ENCODE assay signal across 18 cellular contexts in the genomic region with DNA sequence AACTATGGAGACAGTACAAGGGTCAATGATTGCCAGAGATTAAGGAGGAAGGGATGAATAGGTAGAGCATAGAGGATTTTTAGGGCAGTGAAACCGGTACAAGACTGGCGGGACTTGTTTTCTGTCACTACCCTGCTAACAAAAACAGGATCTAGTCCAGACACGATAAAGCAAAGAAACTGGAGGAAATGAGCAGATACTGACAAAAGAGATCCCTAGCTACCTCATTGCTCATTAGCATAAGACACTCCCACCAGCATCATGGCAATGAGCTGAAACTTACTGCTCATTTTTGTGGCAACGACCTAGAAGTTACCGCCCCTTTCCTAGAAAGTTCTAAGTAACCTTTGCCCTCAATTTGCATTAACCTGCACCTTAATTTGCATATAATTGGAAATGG.
"Had no signal": no experiment of that assay in that cellular context is flagged by ENCODE, and none has a peak within 500 bp of the region (broad histone marks: within the 10 kb centered on the region; RNA-seq: fewer than 3 reads in every experiment).

No MANE protein-coding gene starts in this region.

- DNase-seq: Kasumi-1, NCI-H1092 treated with DMSO at 0.1 percent for 48 hours, NCI-H1436, NCI-H187, NCI-H2029, NCI-H2081 treated with DMSO at 0.1 percent for 48 hours, NCI-H2171, NCI-H446, NCI-H510A, NCI-H524 treated with DMSO at 0.1 percent for 48 hours, NCI-H69, NCI-H774, RPMI8226, SHP77, SK-N-SH had no signal

- H3K4me2 ChIP-seq: KMS-11, SK-N-SH had no signal

- H3K27ac ChIP-seq: HL-60, KMS-11 had no signal

- H3K9me2 ChIP-seq: SK-N-SH had no signal

- FAIRE-seq: RCC 7860 had no signal

- H3K9me3 ChIP-seq: SK-N-SH had no signal

- H3K9ac ChIP-seq: KMS-11, SK-N-SH had no signal
